ENCODE assay signal across 21 cellular contexts in the genomic region with DNA sequence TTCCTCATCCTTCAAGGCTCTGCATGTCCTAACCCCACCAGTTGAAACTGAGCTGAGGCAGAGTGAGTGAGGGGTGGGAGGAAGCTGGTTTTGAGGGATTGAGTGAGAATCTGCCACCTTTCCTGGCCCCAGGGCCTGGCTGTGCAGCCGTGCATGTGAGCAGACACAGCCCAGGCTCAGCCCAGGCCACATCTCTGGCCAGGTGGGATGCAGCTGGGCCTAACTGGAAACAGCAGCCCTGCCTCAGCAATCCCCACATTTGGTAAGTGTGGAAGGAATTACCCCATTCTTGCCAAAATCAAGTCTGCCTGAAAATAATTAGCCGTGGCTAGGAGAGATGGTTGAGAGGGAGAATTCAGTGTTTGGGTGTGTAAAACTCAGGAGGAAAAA.
A peak's percentile ranks its signal among the peaks of the same experiment; 100 is the strongest.
DNase-seq lines count a peak whose midpoint lies in the region; ATAC-seq and TF ChIP-seq lines count a peak whose summit lies in the region.
"Had no signal": no experiment of that assay in that cellular context is flagged by ENCODE, and none has a peak within 500 bp of the region (broad histone marks: within the 10 kb centered on the region; RNA-seq: fewer than 3 reads in every experiment).

No MANE protein-coding gene starts in this region.

- H3K27me3 Mint-ChIP-seq in T-helper 17 cell = no peaks in the 10 kb centered on the region
- H3K27me3 Mint-ChIP-seq in neural crest cell (ENCODE audit: low read depth) = no peaks in the 10 kb centered on the region
- no peaks in the 10 kb centered on the region for H3K27me3 Mint-ChIP-seq in stimulated activated memory B cell treated with anti-CD40 and anti-IgM and Interleukin-4, amounts not matched to agents 10 μg/mL and 1 μg/mL and 100 μg/mL, for 72 hours

- H3K4me3 ChIP-seq in GM23248 = no peak overlapping the region
- H3K4me3 ChIP-seq: K562, MG63 had no signal

- no peak for TF ChIP-seq CTCF in neural crest cell (conservative IDR thresholded peaks at IDR 0.05)

- in situ Hi-C loops in GM23248 (cut with MboI) = no loop called here

- peak overlapping the region; percentile 17 for H3K27ac ChIP-seq in GM23248
- H3K27ac ChIP-seq: C4-2B, HL-60 had no signal

- peaks cover 28% of the 10 kb centered on the region for H3K4me1 ChIP-seq in GM23248 (ENCODE audit: insufficient read depth)

- peaks cover 5% of the 10 kb centered on the region for H3K4me1 Mint-ChIP-seq in T-helper 17 cell
- peaks cover 18% of the 10 kb centered on the region for H3K4me1 Mint-ChIP-seq in neural crest cell
- H3K4me1 Mint-ChIP-seq in stimulated activated memory B cell treated with anti-CD40 and anti-IgM and Interleukin-4, amounts not matched to agents 10 μg/mL and 1 μg/mL and 100 μg/mL, for 72 hours = peaks cover 5% of the 10 kb centered on the region

- peaks cover 21% of the 10 kb centered on the region; the same call in 1 of the 2 replicates for H3K79me2 ChIP-seq in GM23248 (ENCODE audit: insufficient read depth)

- no peak for ATAC-seq in T-helper 17 cell
- no peak for ATAC-seq in HG03520 (IDR thresholded peaks at IDR 0.05; ENCODE audit: unreplicated experiment)
- ATAC-seq in stimulated activated memory B cell treated with anti-CD40 and anti-IgM and Interleukin-4, amounts not matched to agents 10 μg/mL and 1 μg/mL and 100 μg/mL, for 72 hours = no peak
- no peak for ATAC-seq in HG03469 (IDR thresholded peaks at IDR 0.05; ENCODE audit: unreplicated experiment)
- ATAC-seq: HepG2, K562, PC-3 had no signal

- H3K9me3 ChIP-seq in GM23248 (ENCODE audit: low read depth) (no peaks in the 10 kb centered on the region), T-helper 17 cell (ENCODE audit: control insufficient read depth, low read length, poor library complexity, severe bottlenecking) (no peaks in the 10 kb centered on the region)
- H3K9me3 ChIP-seq: MG63 had no signal

- H3K4me3 Mint-ChIP-seq in T-helper 17 cell (no peak overlapping the region), neural crest cell (no peak overlapping the region)
- H3K4me3 Mint-ChIP-seq in stimulated activated memory B cell treated with anti-CD40 and anti-IgM and Interleukin-4, amounts not matched to agents 10 μg/mL and 1 μg/mL and 100 μg/mL, for 72 hours = no peak overlapping the region

- no peak overlapping the region; the same call in 1 of the 2 replicates for H3K9ac ChIP-seq in GM23248

- peaks cover 45% of the 10 kb centered on the region for H3K36me3 ChIP-seq in GM23248 (ENCODE audit: low read depth)

- no peaks in the 10 kb centered on the region for H3K9me2 ChIP-seq in GM23248 (ENCODE audit: insufficient read depth)

- DNase-seq in GM23248 (no peak), T-helper 17 cell (no peak), neural crest cell (ENCODE audit: low read depth, low spot score) (no peak)
- no peak for DNase-seq in stimulated activated CD4-positive, alpha-beta T cell treated with anti-CD3 and anti-CD28 coated beads, Interleukin-2, amount 100 ng/mL, for 24 hours
- DNase-seq: EL, GF-D8, MG63, NCI-H1417, NCI-H187, NCI-H446 treated with DMSO at 0.1 percent for 48 hours, NCI-H526 treated with DMSO at 0.1 percent for 48 hours, PC-3, RPMI8226, SIG-M5 had no signal

- WGBS in GM23248 (ENCODE audit: low coverage in 1 of 2, low lambda C conversion rate in 2 of 2, missing lambda C conversion rate in 2 of 2), 2 experiments = 13% methylated on average over 2 of the region's 2 CpGs

- no peak overlapping the region for H3K4me2 ChIP-seq in GM23248 (ENCODE audit: unreplicated experiment)

- H2AFZ ChIP-seq in GM23248 = no peak overlapping the region

- H3K27ac Mint-ChIP-seq in T-helper 17 cell (peak overlapping the region; percentile 27), neural crest cell (ENCODE audit: unreplicated experiment) (peak overlapping the region; percentile 3)
- no peak overlapping the region for H3K27ac Mint-ChIP-seq in stimulated activated memory B cell treated with anti-CD40 and anti-IgM and Interleukin-4, amounts not matched to agents 10 μg/mL and 1 μg/mL and 100 μg/mL, for 72 hours

- H3K27me3 ChIP-seq in GM23248 (replicated peaks; ENCODE audit: insufficient read depth) = no peaks in the 10 kb centered on the region
- H3K27me3 ChIP-seq: MG63 had no signal

- peaks cover 34% of the 10 kb centered on the region for H3F3A ChIP-seq in GM23248 (ENCODE audit: insufficient read depth)

- H4K20me1 ChIP-seq in GM23248 (ENCODE audit: insufficient read depth) = no peaks in the 10 kb centered on the region

- no peaks in the 10 kb centered on the region for H3K36me3 Mint-ChIP-seq in T-helper 17 cell (ENCODE audit: low read depth)
- peaks cover 26% of the 10 kb centered on the region for H3K36me3 Mint-ChIP-seq in neural crest cell (ENCODE audit: low read depth)
- H3K36me3 Mint-ChIP-seq in stimulated activated memory B cell treated with anti-CD40 and anti-IgM and Interleukin-4, amounts not matched to agents 10 μg/mL and 1 μg/mL and 100 μg/mL, for 72 hours = peaks cover 35% of the 10 kb centered on the region

- no peaks in the 10 kb centered on the region for H3K9me3 Mint-ChIP-seq in neural crest cell
- no peaks in the 10 kb centered on the region for H3K9me3 Mint-ChIP-seq in stimulated activated memory B cell treated with anti-CD40 and anti-IgM and Interleukin-4, amounts not matched to agents 10 μg/mL and 1 μg/mL and 100 μg/mL, for 72 hours
